ENCODE assay signal across 28 cellular contexts in the genomic region with DNA sequence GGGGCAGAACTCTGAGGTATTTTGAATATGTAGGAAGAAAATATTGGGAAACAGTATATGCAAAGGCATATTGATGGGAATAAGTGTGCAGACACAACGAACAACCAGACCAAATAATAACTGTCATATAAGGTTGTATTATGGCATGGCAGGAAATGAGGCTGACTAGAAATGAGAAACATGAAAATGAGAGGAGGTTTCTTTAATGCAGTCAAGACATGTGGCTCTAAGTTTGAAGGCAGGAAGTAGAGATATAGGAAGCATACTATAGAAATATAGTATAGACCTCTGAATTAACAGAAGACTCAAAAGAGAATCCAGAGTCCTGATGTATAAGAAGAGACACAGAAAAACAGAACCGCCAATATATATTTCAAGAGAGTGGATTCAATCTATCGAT.
"Had no signal": no experiment of that assay in that cellular context is flagged by ENCODE, and none has a peak within 500 bp of the region (broad histone marks: within the 10 kb centered on the region; RNA-seq: fewer than 3 reads in every experiment).

No MANE protein-coding gene starts in this region.

- H3K4me3 Mint-ChIP-seq: T-helper 1 cell treated with Interleukin-12 subunit alpha and Interleukin-12 subunit beta and Interleukin-4 antibody, amounts not matched to agents 30 μg/mL and 1 μg/mL, for 36 hours had no signal

- H3K4me2 ChIP-seq: KMS-11, SK-N-SH had no signal

- H3K9me3 Mint-ChIP-seq: T-helper 1 cell treated with Interleukin-12 subunit alpha and Interleukin-12 subunit beta and Interleukin-4 antibody, amounts not matched to agents 30 μg/mL and 1 μg/mL, for 36 hours had no signal

- H3K4me1 ChIP-seq: Peyer's patch had no signal

- DNase-seq: Kasumi-1, NCI-H1048, NCI-H1105, NCI-H1417 treated with DMSO at 0.1 percent for 48 hours, NCI-H1436 treated with DMSO at 0.1 percent for 48 hours, NCI-H1694 treated with DMSO at 0.1 percent for 48 hours, NCI-H187 treated with DMSO at 0.1 percent for 48 hours, NCI-H2029, NCI-H2081, NCI-H2171 treated with DMSO at 0.1 percent for 48 hours, NCI-H2227 treated with DMSO at 0.1 percent for 48 hours, NCI-H345, NCI-H446, NCI-H510A treated with DMSO at 0.1 percent for 48 hours, NCI-H524 treated with DMSO at 0.1 percent for 48 hours, NCI-H69, NCI-H748 treated with DMSO at 0.1 percent for 48 hours, NCI-H82, Peyer's patch, Right ventricle myocardium superior, RPMI8226, SHP77 treated with DMSO at 0.1 percent for 48 hours, SK-N-SH, SW 1271, T-helper 1 cell had no signal

- H3K9me2 ChIP-seq: SK-N-SH had no signal

- H3K27ac Mint-ChIP-seq: T-helper 1 cell treated with Interleukin-12 subunit alpha and Interleukin-12 subunit beta and Interleukin-4 antibody, amounts not matched to agents 30 μg/mL and 1 μg/mL, for 36 hours had no signal

- H3K27ac ChIP-seq: KMS-11, Peyer's patch, SJSA1 had no signal

- H3K27me3 ChIP-seq: Peyer's patch, SJSA1 had no signal

- H3K9ac ChIP-seq: KMS-11, SK-N-SH had no signal

- H3K9me3 ChIP-seq: Peyer's patch, SJSA1, SK-N-SH had no signal

- H3K36me3 ChIP-seq: Peyer's patch, SJSA1 had no signal

- H3K4me3 ChIP-seq: Peyer's patch, SJSA1 had no signal
